2 cellular contexts compared by ENCODE assay signal in genomic region chr5:73373814-73374510, GRCh38.
TF ChIP-seq lines count a peak whose summit lies in the region.

No MANE protein-coding gene starts in this region.

TF ChIP-seq in HCT116, 20 proteins besides CTCF, POLR2A, EP300 and RAD21:
- TF ChIP-seq JUND (IDR thresholded peaks at IDR 0.05) = no peak
- no peak for TF ChIP-seq CEBPB (IDR thresholded peaks at IDR 0.05; ENCODE audit: low read depth)
- no peak for TF ChIP-seq EZH2 (IDR thresholded peaks at IDR 0.05)

TF ChIP-seq in SK-N-SH, 30 proteins besides CTCF, POLR2A, EP300 and RAD21:
- TF ChIP-seq MXI1 (IDR thresholded peaks at IDR 0.05; ENCODE audit: low read depth, low read length) (no peak), POLR2AphosphoS5 (IDR thresholded peaks at IDR 0.05; ENCODE audit: low read depth, low read length) (peak; percentile 85), FOXJ3 (CRISPR knock-in tag; IDR thresholded peaks at IDR 0.05) (no peak), YY1 (IDR thresholded peaks at IDR 0.05; ENCODE audit: low read depth) (0 out of 2 replicates have a peak, but pooled peaks have one; percentile 34), PBX3 (IDR thresholded peaks at IDR 0.05) (peak; percentile 99), NRF1 (IDR thresholded peaks at IDR 0.05; ENCODE audit: low read depth, low read length) (no peak), EZH2phosphoT487 (IDR thresholded peaks at IDR 0.05; ENCODE audit: borderline replicate concordance, low read depth) (no peak), ZBTB33 (IDR thresholded peaks at IDR 0.05; ENCODE audit: borderline replicate concordance, low read depth) (peak; percentile 42; the same call in 1 of the 2 replicates), REST (IDR thresholded peaks at IDR 0.05; ENCODE audit: low read depth, low read length) (peak; percentile 68; the same call in 1 of the 2 replicates), RXRA (IDR thresholded peaks at IDR 0.05; ENCODE audit: borderline replicate concordance, low read depth) (peak; percentile 73; the same call in 1 of the 2 replicates), CHD2 (IDR thresholded peaks at IDR 0.05; ENCODE audit: low read length, partially characterized antibody) (no peak), NFIC (IDR thresholded peaks at IDR 0.05; ENCODE audit: borderline replicate concordance) (peak; percentile 95), USF2 (IDR thresholded peaks at IDR 0.05; ENCODE audit: borderline replicate concordance, low read depth, low read length) (no peak), USF1 (IDR thresholded peaks at IDR 0.05; ENCODE audit: borderline replicate concordance, low read depth) (peak; percentile 38; the same call in 1 of the 2 replicates), MEF2A (IDR thresholded peaks at IDR 0.05; ENCODE audit: borderline replicate concordance, low read depth) (peak; percentile 9; the same call in 1 of the 2 replicates), TCF12 (IDR thresholded peaks at IDR 0.05) (peak; percentile 97), GABPA (IDR thresholded peaks at IDR 0.05; ENCODE audit: low read depth) (no peak), FOXM1 (IDR thresholded peaks at IDR 0.05; ENCODE audit: low read depth) (peak; percentile 92), RCOR1 (IDR thresholded peaks at IDR 0.05; ENCODE audit: low read length) (no peak), ELF1 (IDR thresholded peaks at IDR 0.05) (no peak), SIN3A (IDR thresholded peaks at IDR 0.05; ENCODE audit: borderline replicate concordance, low read depth, low read length) (peak; percentile 78; the same call in 1 of the 2 replicates), FOSL2 (IDR thresholded peaks at IDR 0.05; ENCODE audit: borderline replicate concordance, low read depth) (peak; percentile 52; the same call in 1 of the 2 replicates), TAF1 (IDR thresholded peaks at IDR 0.05; ENCODE audit: borderline replicate concordance, low read depth, low read length) (peak; percentile 41; the same call in 1 of the 2 replicates), IRF3 (IDR thresholded peaks at IDR 0.05; ENCODE audit: low read depth, low read length) (no peak), JUND (IDR thresholded peaks at IDR 0.05) (peak; percentile 91), TEAD4 (IDR thresholded peaks at IDR 0.05; ENCODE audit: borderline replicate concordance, insufficient read depth) (peak; percentile 85), MAX (IDR thresholded peaks at IDR 0.05; ENCODE audit: low read depth) (peak; percentile 55; the same call in 1 of the 2 replicates), GATA2 (CRISPR knock-in tag; IDR thresholded peaks at IDR 0.05) (no peak), SMC3 (IDR thresholded peaks at IDR 0.05; ENCODE audit: low read depth, low read length) (no peak)
